ENCODE assay signal across 28 cellular contexts in genomic region chr6:103677290-103677689, GRCh38.
"Had no signal": no experiment of that assay in that cellular context is flagged by ENCODE, and none has a peak within 500 bp of the region (broad histone marks: within the 10 kb centered on the region; RNA-seq: fewer than 3 reads in every experiment).

No MANE protein-coding gene starts in this region.

- H3K27ac ChIP-seq: neutrophil, ovary, parathyroid adenoma, psoas muscle, right lobe of liver, sigmoid colon, suprapubic skin, testis, tibial artery, transverse colon, upper lobe of left lung, uterus had no signal

- H3K27me3 ChIP-seq: neutrophil, ovary, right lobe of liver, sigmoid colon, suprapubic skin, testis, tibial artery, transverse colon, upper lobe of left lung, uterus had no signal

- H3K4me3 ChIP-seq: ovary, psoas muscle, right lobe of liver, sigmoid colon, suprapubic skin, testis, tibial artery, transverse colon, upper lobe of left lung, uterus had no signal

- H3K9ac ChIP-seq: parathyroid adenoma had no signal

- H3K9me3 ChIP-seq: neutrophil, ovary, psoas muscle, right lobe of liver, sigmoid colon, testis, tibial artery, transverse colon, upper lobe of left lung, uterus had no signal

- ATAC-seq: naive thymus-derived CD8-positive, alpha-beta T cell; natural killer cell treated with Interleukin-12 subunit alpha and Interleukin-12 subunit beta and Interleukin-15 and Interleukin-18, amount 100 ng/mL, for 72 hours; psoas muscle; right cardiac atrium; right lobe of liver; stimulated activated memory B cell treated with anti-CD40 and anti-IgM and Interleukin-4, amounts not matched to agents 10 μg/mL and 1 μg/mL and 100 μg/mL, for 72 hours; stimulated activated naive CD8-positive, alpha-beta T cell treated with anti-CD3 and anti-CD28 coated beads, Interleukin-15, amount 100 ng/mL, for 72 hours; stimulated activated naive CD8-positive, alpha-beta T cell treated with anti-CD3 and anti-CD28 coated beads, Interleukin-15, Interleukin-2, amounts not matched to agents 100 U/mL and 50 U/mL, for 24 hours had no signal

- H3K4me1 ChIP-seq: parathyroid adenoma, psoas muscle, right lobe of liver, sigmoid colon, suprapubic skin, testis, tibial artery, upper lobe of left lung, uterus had no signal

- H3K36me3 ChIP-seq: neutrophil, ovary, right lobe of liver, sigmoid colon, suprapubic skin, tibial artery, transverse colon, upper lobe of left lung, uterus had no signal

- H2AFZ ChIP-seq: parathyroid adenoma had no signal

- DNase-seq: naive B cell; naive thymus-derived CD8-positive, alpha-beta T cell; nephron progenitor cell; occipital lobe; ovary; psoas muscle; right lobe of liver; sigmoid colon; small intestine; stimulated activated CD4-positive, alpha-beta T cell treated with anti-CD3 and anti-CD28 coated beads, Interleukin-15, amount 100 ng/mL, for 24 hours; stimulated activated CD4-positive, alpha-beta T cell treated with anti-CD3 and anti-CD28 coated beads, Interleukin-2, amount 100 ng/mL, for 24 hours; stimulated activated CD4-positive, alpha-beta T cell treated with anti-CD3 and anti-CD28 coated beads, Interleukin-2, amount 100 ng/mL, for 48 hours; stimulated activated CD4-positive, alpha-beta T cell treated with anti-CD3 and anti-CD28 coated beads, Interleukin-4, amount 100 ng/mL, for 24 hours; stimulated activated naive CD4-positive, alpha-beta T cell; stimulated activated naive CD8-positive, alpha-beta T cell treated with anti-CD3 and anti-CD28 coated beads, Interleukin-15, amount 100 ng/mL, for 72 hours; stimulated activated naive CD8-positive, alpha-beta T cell treated with anti-CD3 and anti-CD28 coated beads, Interleukin-15, Interleukin-2, amounts not matched to agents 100 U/mL and 50 U/mL, for 24 hours; substantia nigra; testis; tibial artery; transverse colon; uterus had no signal

- H3K79me2 ChIP-seq: parathyroid adenoma had no signal
